ENCODE assay signal across 9 cellular contexts in the genomic region with DNA sequence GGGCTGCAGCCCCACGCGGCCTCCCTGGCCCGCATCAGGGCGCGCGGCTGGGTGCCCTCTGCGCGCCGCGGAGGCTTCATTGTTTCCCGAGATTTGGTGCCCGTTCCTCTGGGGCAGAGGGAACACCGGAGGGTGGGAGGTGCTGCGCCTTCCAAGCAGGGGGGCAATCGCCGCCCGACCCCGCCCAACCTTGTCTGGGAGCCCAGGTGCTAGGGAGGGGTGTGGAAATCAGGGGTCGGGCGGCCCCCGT. TPM values are rescaled to one million over a fixed set of nuclear protein-coding genes. Genes with fewer than 3 reads are reported as not detected.
DNase-seq lines count a peak whose midpoint lies in the region; ATAC-seq, FAIRE-seq and TF ChIP-seq lines count a peak whose summit lies in the region.
"Had no signal": no experiment of that assay in that cellular context is flagged by ENCODE, and none has a peak within 500 bp of the region (broad histone marks: within the 10 kb centered on the region; RNA-seq: fewer than 3 reads in every experiment).

No MANE protein-coding gene starts in this region.

- no peak overlapping the region for H3K27ac Mint-ChIP-seq in stimulated activated naive B cell treated with anti-CD40 and anti-IgM and Interleukin-4, amounts not matched to agents 10 μg/mL and 1 μg/mL and 100 μg/mL, for 72 hours
- H3K27ac Mint-ChIP-seq: activated naive CD8-positive, alpha-beta T cell had no signal

- H3K4me1 ChIP-seq in ACC112 (ENCODE audit: control insufficient read depth, insufficient read depth, low read length, unreplicated experiment) (peaks cover 28% of the 10 kb centered on the region), mucosa of stomach (ENCODE audit: control insufficient read depth, insufficient read depth, low read length) (peaks cover 16% of the 10 kb centered on the region)

- peak overlapping the region in 1 of 2 donors; percentile 18 for H3K4me3 Mint-ChIP-seq in stimulated activated naive B cell treated with anti-CD40 and anti-IgM and Interleukin-4, amounts not matched to agents 10 μg/mL and 1 μg/mL and 100 μg/mL, for 72 hours

- no peaks in the 10 kb centered on the region for H3K9me3 ChIP-seq in mucosa of stomach (ENCODE audit: control insufficient read depth, low read length)

- intact Hi-C loops in dorsolateral prefrontal cortex (cut with DNase I), result loop anchor here (10.0 kb wide), 3 partner anchors 141 to 439 kb away; no protein-coding TSS in a partner anchor

- H3K36me3 Mint-ChIP-seq in stimulated activated naive B cell treated with anti-CD40 and anti-IgM and Interleukin-4, amounts not matched to agents 10 μg/mL and 1 μg/mL and 100 μg/mL, for 72 hours, result no peaks in the 10 kb centered on the region
- H3K36me3 Mint-ChIP-seq: activated naive CD8-positive, alpha-beta T cell had no signal

- H3K4me3 ChIP-seq in ACC112 (ENCODE audit: low read depth, low read length) (peak overlapping the region; percentile 96), dorsolateral prefrontal cortex (peak overlapping the region; percentile 44 to 85 (median 70)), mucosa of stomach (ENCODE audit: low read length) (peak overlapping the region; percentile 51)

- H3K9me3 Mint-ChIP-seq in stimulated activated naive B cell treated with anti-CD40 and anti-IgM and Interleukin-4, amounts not matched to agents 10 μg/mL and 1 μg/mL and 100 μg/mL, for 72 hours, result no peaks in the 10 kb centered on the region

- DNase-seq in HTR-8/SVneo (ENCODE audit: insufficient read length, low spot score) (peak; percentile 34), dorsolateral prefrontal cortex (no peak), RKO (ENCODE audit: low spot score) (no peak)
- no peak for DNase-seq in stimulated activated naive B cell treated with anti-CD40 and anti-IgM and Interleukin-4, amounts not matched to agents 10 μg/mL and 1 μg/mL and 100 μg/mL, for 72 hours
- no peak for DNase-seq in activated CD4-positive, alpha-beta T cell treated with anti-CD3 and anti-CD28 coated beads, Interleukin-2, amount 50 U/mL, for 4 hours

- ATAC-seq in stimulated activated naive B cell treated with anti-CD40 and anti-IgM and Interleukin-4, amounts not matched to agents 10 μg/mL and 1 μg/mL and 100 μg/mL, for 72 hours (replicated peaks), result no peak
- ATAC-seq in GM19395 (IDR thresholded peaks at IDR 0.05; ENCODE audit: unreplicated experiment), result no peak

- peak overlapping the region; percentile 55 for H3K9ac ChIP-seq in mucosa of stomach (ENCODE audit: low read length)

- H3K27me3 ChIP-seq in ACC112 (ENCODE audit: insufficient read depth, low read length) (no peaks in the 10 kb centered on the region), dorsolateral prefrontal cortex (peaks cover 0 to 29% (median 0%) of the 10 kb centered on the region in 45 donors), mucosa of stomach (ENCODE audit: control insufficient read depth, insufficient read depth, low read length) (peaks cover 7% of the 10 kb centered on the region)

- H3K36me3 ChIP-seq in ACC112 (ENCODE audit: insufficient read depth, low read length) (peaks cover 27% of the 10 kb centered on the region), mucosa of stomach (ENCODE audit: control insufficient read depth, insufficient read depth, low read length) (no peaks in the 10 kb centered on the region)

- peak overlapping the region; percentile 85 for H3K27ac ChIP-seq in ACC112 (ENCODE audit: low read depth, low read length)
- peak overlapping the region in 56 of 59 donors; percentile 21 to 94 (median 85) for H3K27ac ChIP-seq in dorsolateral prefrontal cortex

- H3K4me1 Mint-ChIP-seq in stimulated activated naive B cell treated with anti-CD40 and anti-IgM and Interleukin-4, amounts not matched to agents 10 μg/mL and 1 μg/mL and 100 μg/mL, for 72 hours, result peaks cover 12 to 33% of the 10 kb centered on the region in 2 donors

- FAIRE-seq in HTR-8/SVneo (lab: Jason Lieb, UNC), result no peak

- peaks cover 60 to 77% of the 10 kb centered on the region in 2 donors for H3K27me3 Mint-ChIP-seq in stimulated activated naive B cell treated with anti-CD40 and anti-IgM and Interleukin-4, amounts not matched to agents 10 μg/mL and 1 μg/mL and 100 μg/mL, for 72 hours

- H3K79me2 ChIP-seq in ACC112 (ENCODE audit: control insufficient read depth, insufficient read depth, low read length, unreplicated experiment), result peaks cover 69% of the 10 kb centered on the region

- TF ChIP-seq CTCF in dorsolateral prefrontal cortex (IDR thresholded peaks at IDR 0.05 in 54 of 56, conservative IDR thresholded peaks at IDR 0.05 in 2 of 56; ENCODE audit: low read depth in 1 of 56, partially characterized antibody in 56 of 56), result no peak

- H2AFZ ChIP-seq in ACC112 (ENCODE audit: low read length, unreplicated experiment), result no peak overlapping the region

RNA-seq across cellular contexts. Expression of a gene that starts 1.0 kb away (rescaled TPM):
- total RNA-seq in dorsolateral prefrontal cortex, result 10 to 100 TPM; 11.8 to 62.1 (median 28.9) TPM
